Comparison of ENCODE assay signal across 21 cellular contexts in genomic region chr11:121610706-121611105, GRCh38.
"Had no signal": no experiment of that assay in that cellular context is flagged by ENCODE, and none has a peak within 500 bp of the region (broad histone marks: within the 10 kb centered on the region; RNA-seq: fewer than 3 reads in every experiment).

No MANE protein-coding gene starts in this region.

- DNase-seq: activated CD4-positive, alpha-beta memory T cell treated with anti-CD3 and anti-CD28 coated beads, Interleukin-2, amount 10 ng/mL, durations not matched to agents 7 days and 5 days; activated CD4-positive, alpha-beta T cell treated with anti-CD3 and anti-CD28 coated beads for 36 hours; activated CD4-positive, alpha-beta T cell treated with anti-CD3 and anti-CD28 coated beads, Interleukin-2, amount 50 U/mL, for 1 hour; activated gamma-delta T cell; activated naive CD4-positive, alpha-beta T cell treated with anti-CD3 and anti-CD28 coated beads for 36 hours; activated T-cell treated with anti-CD3 and anti-CD28 coated beads for 4 hours; activated T-cell treated with anti-CD3 and anti-CD28 coated beads, Interleukin-2, amount 50 U/mL, for 48 hours; brain microvascular endothelial cell; KG1; NCI-H1048; NCI-H187 treated with DMSO at 0.1 percent for 48 hours; NCI-H446 treated with DMSO at 0.1 percent for 48 hours; NCI-H524 treated with DMSO at 0.1 percent for 48 hours; NCI-H748 treated with DMSO at 0.1 percent for 48 hours; PC-3; SHP77; T-helper 17 cell; WERI-Rb-1 had no signal

- H3K27ac ChIP-seq: brain microvascular endothelial cell, SJSA1, WERI-Rb-1 had no signal

- FAIRE-seq: astrocyte, RCC 7860 had no signal
